In the genomic region with DNA sequence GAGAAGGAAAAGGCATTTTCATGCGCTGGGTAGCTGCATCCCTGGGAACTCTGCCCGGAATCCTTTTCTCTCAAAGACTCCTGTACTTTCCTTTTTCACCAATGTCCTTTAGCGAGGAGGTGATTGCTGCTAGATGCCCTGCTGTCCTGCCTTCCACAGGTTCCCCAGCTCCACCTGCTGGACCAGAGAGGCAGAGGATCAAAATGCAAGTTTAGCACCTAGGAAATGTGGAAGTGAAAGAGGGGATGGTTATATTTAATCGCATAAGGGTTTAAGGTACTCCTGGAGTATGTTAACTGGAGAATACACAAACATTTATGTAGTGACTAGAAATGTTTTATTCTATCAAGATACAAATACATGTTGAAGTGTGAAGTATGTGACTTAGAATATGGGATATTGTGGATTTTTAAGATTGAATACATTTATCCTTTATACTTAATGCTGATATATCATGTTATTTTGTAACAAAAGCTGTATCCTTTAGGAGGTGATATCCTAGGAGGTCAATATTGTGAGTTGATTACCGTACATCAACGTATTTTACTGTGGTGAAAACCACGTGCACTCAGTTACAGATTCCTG, we compare ENCODE assay signal across 9 cellular contexts.
DNase-seq lines count a peak whose midpoint lies in the region; ATAC-seq and TF ChIP-seq lines count a peak whose summit lies in the region.
"Had no signal": no experiment of that assay in that cellular context is flagged by ENCODE, and none has a peak within 500 bp of the region (broad histone marks: within the 10 kb centered on the region; RNA-seq: fewer than 3 reads in every experiment).

No MANE protein-coding gene starts in this region.

- no peak overlapping the region for H3K27ac Mint-ChIP-seq in mesothelial cell of epicardium
- H3K27ac Mint-ChIP-seq: IgD-negative memory B cell had no signal

- intact Hi-C loops in posterior cingulate gyrus (cut with DNase I) = no loop called here

- H3K27me3 Mint-ChIP-seq in mesothelial cell of epicardium (ENCODE audit: low read depth) = no peaks in the 10 kb centered on the region
- H3K27me3 Mint-ChIP-seq: IgD-negative memory B cell had no signal

- H3K36me3 ChIP-seq in brain microvascular endothelial cell (replicated peaks) = no peaks in the 10 kb centered on the region

- no peak overlapping the region for H3K27ac ChIP-seq in AG04450 (ENCODE audit: low read depth, low read length)
- H3K27ac ChIP-seq in brain microvascular endothelial cell = no peak overlapping the region

- no peak overlapping the region for H3K4me3 Mint-ChIP-seq in mesothelial cell of epicardium
- H3K4me3 Mint-ChIP-seq: IgD-negative memory B cell had no signal

- in situ Hi-C loops in brain microvascular endothelial cell (cut with HindIII; ENCODE audit: low pct_ligation_motif_present, low sequenced_read_pairs) = no loop called here

- H3K36me3 Mint-ChIP-seq in mesothelial cell of epicardium = peaks cover 12% of the 10 kb centered on the region

- peaks cover 11% of the 10 kb centered on the region for H3K4me1 Mint-ChIP-seq in mesothelial cell of epicardium

- H3K27me3 ChIP-seq in AG04450 (ENCODE audit: control insufficient read depth, insufficient read depth, low read length) (no peaks in the 10 kb centered on the region), brain microvascular endothelial cell (replicated peaks) (no peaks in the 10 kb centered on the region)

- ATAC-seq in HG02759 (IDR thresholded peaks at IDR 0.05; ENCODE audit: unreplicated experiment) (peak; percentile 82), GM18505 (IDR thresholded peaks at IDR 0.05; ENCODE audit: unreplicated experiment) (no peak)

- H3K9me3 ChIP-seq in AG04450 (ENCODE audit: control insufficient read depth, insufficient read depth, low read length) = no peaks in the 10 kb centered on the region

- no peak for TF ChIP-seq POLR2A in GM18505 (IDR thresholded peaks at IDR 0.05; ENCODE audit: borderline replicate concordance, extremely low read depth, insufficient read depth, insufficient read length)

- peaks cover 12% of the 10 kb centered on the region for H3K9me3 Mint-ChIP-seq in mesothelial cell of epicardium
- H3K9me3 Mint-ChIP-seq: IgD-negative memory B cell had no signal

- POLR2A ChIA-PET in AG04450 (lab: Yijun Ruan, JAX) = interaction anchor here (0.6 kb wide), 1 partner anchor 398 kb away, joined by 4 read pairs; no protein-coding TSS in a partner anchor

- TF ChIP-seq CTCF in AG04450 (IDR thresholded peaks at IDR 0.05; ENCODE audit: low read depth, low read length) (peak; percentile 76), GM12874 (IDR thresholded peaks at IDR 0.05; ENCODE audit: insufficient read depth, low read depth, low read length) (peak; percentile 66), brain microvascular endothelial cell (IDR thresholded peaks at IDR 0.05; ENCODE audit: low read depth, low read length, missing control alignments) (peak; percentile 87), mesothelial cell of epicardium (IDR thresholded peaks at IDR 0.05; ENCODE audit: unreplicated experiment) (peak; percentile 28)

- CTCF ChIA-PET in AG04450 (lab: Charles Lee) = interaction anchor here (0.6 to 3.0 kb wide), 8 partner anchors 9 to 202 kb away, joined by 3 to 19 read pairs (median 4); no protein-coding TSS in a partner anchor

- no peak overlapping the region for H3K4me3 ChIP-seq in AG04450 (ENCODE audit: low read depth, low read length)
- H3K4me3 ChIP-seq in brain microvascular endothelial cell (ENCODE audit: low read depth, low read length) = no peak overlapping the region

- DNase-seq in AG04450 (ENCODE audit: low read depth, low spot score) (no peak), NCI-H2196 treated with DMSO at 0.1 percent for 48 hours (lab: John Stamatoyannopoulos, UW; ENCODE audit: unreplicated experiment) (peak; percentile 39), brain microvascular endothelial cell (no peak), mesothelial cell of epicardium (ENCODE audit: low spot score in 2 of 2, unreplicated experiment in 2 of 2) (no peak), posterior cingulate gyrus (no peak)

Comparison
In these comparisons a context has a peak if more than half of its experiments do, and no peak if none do; other contexts are left out.
1. CTCF ChIP-seq: peak in every context shown above with its lines; median percentile 87 in brain microvascular endothelial cell; 76 in AG04450; 66 in GM12874; 28 in mesothelial cell of epicardium.